6 cellular contexts compared by ENCODE assay signal in genomic region chr6:33398601-33399000, GRCh38. TPM values are rescaled to one million over a fixed set of nuclear protein-coding genes. Genes with fewer than 3 reads are reported as not detected.
DNase-seq lines count a peak whose midpoint lies in the region; ATAC-seq and TF ChIP-seq lines count a peak whose summit lies in the region.
"Not testable (repeated sequence)": the region's sequence is repeated elsewhere in the genome, so short reads cannot be mapped to it uniquely, and the experiment has no call there.

No MANE protein-coding gene starts in this region.

- H4K20me1 ChIP-seq in Karpas-422 (ENCODE audit: insufficient read depth, low read depth, low read length); osteoblast (ENCODE audit: insufficient read depth, low read length): not testable (repeated sequence)

- H3K4me3 ChIP-seq in Karpas-422 (ENCODE audit: low read length); osteoblast (ENCODE audit: insufficient read depth, low read length): not testable (repeated sequence)

- H3K27me3 Mint-ChIP-seq in T-helper 1 cell treated with Interleukin-12 subunit alpha and Interleukin-12 subunit beta and Interleukin-4 antibody, amounts not matched to agents 30 μg/mL and 1 μg/mL, for 36 hours (ENCODE audit: low read depth); activated CD4-positive, alpha-beta memory T cell treated with anti-CD3 and anti-CD28 coated beads, Interleukin-2, amount 10 ng/mL, durations not matched to agents 7 days and 5 days; MCF 10A (ENCODE audit: insufficient read depth, unreplicated experiment): not testable (repeated sequence)

- BruUV-seq in MCF 10A (replicated peaks; lab: Mats Ljungman, UMichigan) = not testable (repeated sequence)

- H3K4me1 Mint-ChIP-seq in T-helper 1 cell treated with Interleukin-12 subunit alpha and Interleukin-12 subunit beta and Interleukin-4 antibody, amounts not matched to agents 30 μg/mL and 1 μg/mL, for 36 hours (ENCODE audit: low read depth) = peaks cover 24% of the 10 kb centered on the region
- peaks cover 37% of the 10 kb centered on the region for H3K4me1 Mint-ChIP-seq in activated CD4-positive, alpha-beta memory T cell treated with anti-CD3 and anti-CD28 coated beads, Interleukin-2, amount 10 ng/mL, durations not matched to agents 7 days and 5 days
- H3K4me1 Mint-ChIP-seq in MCF 10A (ENCODE audit: insufficient read depth, unreplicated experiment) = peaks cover 24% of the 10 kb centered on the region

- peak; percentile 77 for ATAC-seq in left colon

- not testable (repeated sequence) for H3K9me2 ChIP-seq in Karpas-422 (replicated peaks; ENCODE audit: insufficient read depth, low read length)

- H3K36me3 ChIP-seq in Karpas-422 (ENCODE audit: insufficient read depth, low read length) (peaks cover 42% of the 10 kb centered on the region), osteoblast (ENCODE audit: insufficient read depth, low read length) (peaks cover 28% of the 10 kb centered on the region)

- H3K4me2 ChIP-seq in Karpas-422 (ENCODE audit: low read depth, low read length, poor library complexity, severe bottlenecking); osteoblast (ENCODE audit: insufficient read depth, low read length): not testable (repeated sequence)

- H3K4me1 ChIP-seq in Karpas-422 (ENCODE audit: low read length) (peaks cover 21% of the 10 kb centered on the region), osteoblast (ENCODE audit: insufficient read depth, low read length) (peaks cover 11% of the 10 kb centered on the region)

- not testable (repeated sequence) for H3K27me3 ChIP-seq in Karpas-422 (ENCODE audit: low read length); osteoblast (ENCODE audit: insufficient read depth, low read length)

- H3K79me2 ChIP-seq in Karpas-422 (ENCODE audit: low read length) (peaks cover 52% of the 10 kb centered on the region), osteoblast (ENCODE audit: insufficient read depth, low read length) (peaks cover 62% of the 10 kb centered on the region)

- not testable (repeated sequence) for H3K9me3 ChIP-seq in Karpas-422 (ENCODE audit: low read length); osteoblast (ENCODE audit: low read depth, low read length)

- peak overlapping the region; percentile 43 for H3K27ac Mint-ChIP-seq in T-helper 1 cell treated with Interleukin-12 subunit alpha and Interleukin-12 subunit beta and Interleukin-4 antibody, amounts not matched to agents 30 μg/mL and 1 μg/mL, for 36 hours
- peak overlapping the region; percentile 31 for H3K27ac Mint-ChIP-seq in activated CD4-positive, alpha-beta memory T cell treated with anti-CD3 and anti-CD28 coated beads, Interleukin-2, amount 10 ng/mL, durations not matched to agents 7 days and 5 days
- H3K27ac Mint-ChIP-seq in MCF 10A (ENCODE audit: low read depth, unreplicated experiment) = peak overlapping the region; percentile 43

- POLR2A ChIA-PET in activated CD4-positive, alpha-beta memory T cell treated with anti-CD3 and anti-CD28 coated beads, Interleukin-2, amount 10 ng/mL, durations not matched to agents 7 days and 5 days (lab: Charles Lee); MCF 10A (lab: Yijun Ruan, JAX): not testable (repeated sequence)

- not testable (repeated sequence) for H3K9ac ChIP-seq in Karpas-422 (ENCODE audit: low read length)

- not testable (repeated sequence) for H3K27ac ChIP-seq in Karpas-422 (ENCODE audit: low read length); osteoblast (ENCODE audit: low read depth, low read length)

- not testable (repeated sequence) for H2AFZ ChIP-seq in Karpas-422 (ENCODE audit: low read length)
- H2AFZ ChIP-seq in osteoblast (ENCODE audit: low read length) = peak overlapping the region; percentile 50

- H3K4me3 Mint-ChIP-seq in T-helper 1 cell treated with Interleukin-12 subunit alpha and Interleukin-12 subunit beta and Interleukin-4 antibody, amounts not matched to agents 30 μg/mL and 1 μg/mL, for 36 hours; activated CD4-positive, alpha-beta memory T cell treated with anti-CD3 and anti-CD28 coated beads, Interleukin-2, amount 10 ng/mL, durations not matched to agents 7 days and 5 days; MCF 10A (ENCODE audit: unreplicated experiment): not testable (repeated sequence)

- peaks cover 16% of the 10 kb centered on the region for H3K36me3 Mint-ChIP-seq in T-helper 1 cell treated with Interleukin-12 subunit alpha and Interleukin-12 subunit beta and Interleukin-4 antibody, amounts not matched to agents 30 μg/mL and 1 μg/mL, for 36 hours (ENCODE audit: low read depth)
- peaks cover 75% of the 10 kb centered on the region for H3K36me3 Mint-ChIP-seq in activated CD4-positive, alpha-beta memory T cell treated with anti-CD3 and anti-CD28 coated beads, Interleukin-2, amount 10 ng/mL, durations not matched to agents 7 days and 5 days (ENCODE audit: low read depth)
- H3K36me3 Mint-ChIP-seq in MCF 10A (ENCODE audit: insufficient read depth, unreplicated experiment) = peaks cover 35% of the 10 kb centered on the region

- CTCF ChIA-PET in activated CD4-positive, alpha-beta memory T cell treated with anti-CD3 and anti-CD28 coated beads, Interleukin-2, amount 10 ng/mL, durations not matched to agents 7 days and 5 days (lab: Charles Lee); MCF 10A (lab: Yijun Ruan, JAX): not testable (repeated sequence)

- TF ChIP-seq CTCF in MCF 10A (IDR thresholded peaks at IDR 0.05; ENCODE audit: unreplicated experiment); osteoblast (IDR thresholded peaks at IDR 0.05; ENCODE audit: extremely low read depth, low read depth, low read length): not testable (repeated sequence)

- DNase-seq in Karpas-422 = peak; percentile 37
- not testable (repeated sequence) for DNase-seq in activated CD4-positive, alpha-beta memory T cell treated with anti-CD3 and anti-CD28 coated beads, Interleukin-2, amount 10 ng/mL, durations not matched to agents 7 days and 5 days; MCF 10A (ENCODE audit: unreplicated experiment); left colon
- DNase-seq in osteoblast (ENCODE audit: insufficient read length, low spot score, missing footprints) = peak; percentile 1

- intact Hi-C loops in MCF 10A (cut with micrococcal nuclease); left colon (cut with DNase I, micrococcal nuclease): not testable (repeated sequence)

- H3K9me3 Mint-ChIP-seq in T-helper 1 cell treated with Interleukin-12 subunit alpha and Interleukin-12 subunit beta and Interleukin-4 antibody, amounts not matched to agents 30 μg/mL and 1 μg/mL, for 36 hours; activated CD4-positive, alpha-beta memory T cell treated with anti-CD3 and anti-CD28 coated beads, Interleukin-2, amount 10 ng/mL, durations not matched to agents 7 days and 5 days; MCF 10A (ENCODE audit: unreplicated experiment): not testable (repeated sequence)

RNA-seq across cellular contexts. Expression of gene KIFC1, which starts 7.0 kb away (rescaled TPM):
- total RNA-seq in Karpas-422 (2014; rRNA removed; shearing (Covaris generic); ENCODE audit: low replicate concordance) = 37.8 and 42.8 TPM in 2 replicates
- total RNA-seq in activated CD4-positive, alpha-beta memory T cell treated with anti-CD3 and anti-CD28 coated beads, Interleukin-2, amount 10 ng/mL, durations not matched to agents 7 days and 5 days = 100 to 1,000 TPM; 125 to 127 TPM
- total RNA-seq in MCF 10A (2022) = 20.3 and 27.1 TPM in 2 replicates
- 10 to 100 TPM in 1 of 2 donors, 1 to 10 TPM in 1; 4.1 to 14.7 TPM for total RNA-seq in left colon
- total RNA-seq in osteoblast = 3.2 and 4.0 TPM in 2 replicates

RNA-seq across cellular contexts. Expression of gene PHF1, which starts 12.2 kb away (rescaled TPM):
- total RNA-seq in Karpas-422 (2014; rRNA removed; shearing (Covaris generic); ENCODE audit: low replicate concordance) = 32.6 and 66.6 TPM in 2 replicates
- total RNA-seq in activated CD4-positive, alpha-beta memory T cell treated with anti-CD3 and anti-CD28 coated beads, Interleukin-2, amount 10 ng/mL, durations not matched to agents 7 days and 5 days = 10 to 100 TPM; 46.4 to 51.4 TPM
- total RNA-seq in MCF 10A (2022) (28.9 and 33.9 TPM in 2 replicates), left colon (10 to 100 TPM; 28.3 to 41.2 TPM), osteoblast (25.9 and 30.8 TPM in 2 replicates)

RNA-seq across cellular contexts. Expression of gene CUTA, which starts 19.3 kb away (rescaled TPM):
- 223 and 260 TPM in 2 replicates for total RNA-seq in Karpas-422 (2014; rRNA removed; shearing (Covaris generic); ENCODE audit: low replicate concordance)
- total RNA-seq in activated CD4-positive, alpha-beta memory T cell treated with anti-CD3 and anti-CD28 coated beads, Interleukin-2, amount 10 ng/mL, durations not matched to agents 7 days and 5 days = 100 to 1,000 TPM; 243 TPM
- total RNA-seq in MCF 10A (2022) (212 and 231 TPM in 2 replicates), left colon (100 to 1,000 TPM; 162 to 169 TPM), osteoblast (89.3 and 122 TPM in 2 replicates)

RNA-seq across cellular contexts. Expression of gene SYNGAP1, which starts 21.3 kb away (rescaled TPM):
- 16.3 and 16.7 TPM in 2 replicates for total RNA-seq in Karpas-422 (2014; rRNA removed; shearing (Covaris generic); ENCODE audit: low replicate concordance)
- 10 to 100 TPM; 35.3 to 39.7 TPM for total RNA-seq in activated CD4-positive, alpha-beta memory T cell treated with anti-CD3 and anti-CD28 coated beads, Interleukin-2, amount 10 ng/mL, durations not matched to agents 7 days and 5 days
- total RNA-seq in MCF 10A (2022) (6.7 and 9.9 TPM in 2 replicates), left colon (1 to 10 TPM; 6.8 to 9.1 TPM), osteoblast (6.9 and 8.8 TPM in 2 replicates)

RNA-seq across cellular contexts. Expression of gene ZBTB9, which starts 55.8 kb away (rescaled TPM):
- total RNA-seq in Karpas-422 (2014; rRNA removed; shearing (Covaris generic); ENCODE audit: low replicate concordance) = 5.1 and 6.8 TPM in 2 replicates
- 1 to 10 TPM; 6.9 to 7.4 TPM for total RNA-seq in activated CD4-positive, alpha-beta memory T cell treated with anti-CD3 and anti-CD28 coated beads, Interleukin-2, amount 10 ng/mL, durations not matched to agents 7 days and 5 days
- total RNA-seq in MCF 10A (2022) (7.5 and 8.3 TPM in 2 replicates), left colon (1 to 10 TPM; 3.9 to 7.9 TPM), osteoblast (4.1 and 4.7 TPM in 2 replicates)
